ENCODE assay signal across 1 cellular context in the genomic region with DNA sequence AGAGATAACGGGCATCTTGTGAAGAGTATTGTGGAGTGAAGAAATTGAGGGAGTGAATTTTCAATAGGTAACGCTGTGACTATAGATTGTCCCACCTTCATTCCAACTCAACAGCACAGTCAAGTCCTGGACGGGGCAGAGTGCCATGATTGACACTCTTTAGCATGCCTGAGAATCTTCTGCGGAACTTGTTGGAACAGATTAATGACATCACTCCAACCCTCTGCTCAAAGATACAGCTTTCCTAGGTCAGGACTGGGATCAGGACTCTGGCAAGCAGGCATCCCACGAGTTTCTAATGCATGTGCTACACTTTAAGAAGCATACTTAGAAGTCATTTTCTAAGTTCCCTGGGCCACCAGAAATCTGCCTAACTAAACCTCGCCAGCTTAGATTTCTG.
TF ChIP-seq lines count a peak whose summit lies in the region.

No MANE protein-coding gene starts in this region.

TF ChIP-seq in H1, 55 proteins besides CTCF, POLR2A, EP300 and RAD21:
- TF ChIP-seq TAF1 (IDR thresholded peaks at IDR 0.05; ENCODE audit: low read depth, low read length), result no peak
- TF ChIP-seq, protein P1, sequence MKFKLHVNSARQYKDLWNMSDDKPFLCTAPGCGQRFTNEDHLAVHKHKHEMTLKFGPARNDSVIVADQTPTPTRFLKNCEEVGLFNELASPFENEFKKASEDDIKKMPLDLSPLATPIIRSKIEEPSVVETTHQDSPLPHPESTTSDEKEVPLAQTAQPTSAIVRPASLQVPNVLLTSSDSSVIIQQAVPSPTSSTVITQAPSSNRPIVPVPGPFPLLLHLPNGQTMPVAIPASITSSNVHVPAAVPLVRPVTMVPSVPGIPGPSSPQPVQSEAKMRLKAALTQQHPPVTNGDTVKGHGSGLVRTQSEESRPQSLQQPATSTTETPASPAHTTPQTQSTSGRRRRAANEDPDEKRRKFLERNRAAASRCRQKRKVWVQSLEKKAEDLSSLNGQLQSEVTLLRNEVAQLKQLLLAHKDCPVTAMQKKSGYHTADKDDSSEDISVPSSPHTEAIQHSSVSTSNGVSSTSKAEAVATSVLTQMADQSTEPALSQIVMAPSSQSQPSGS (IDR thresholded peaks at IDR 0.05; ENCODE audit: low read length), result no peak
- no peak for TF ChIP-seq E2F6 (IDR thresholded peaks at IDR 0.05)
- no peak for TF ChIP-seq RXRA (IDR thresholded peaks at IDR 0.05; ENCODE audit: insufficient read depth, low read depth, low read length)
- TF ChIP-seq MAFK (IDR thresholded peaks at IDR 0.05; ENCODE audit: low read depth, low read length), result no peak
- TF ChIP-seq BACH1 (IDR thresholded peaks at IDR 0.05; ENCODE audit: low read length), result no peak
